10 cellular contexts compared by ENCODE assay signal in genomic region chr6:35624341-35625070, GRCh38.
DNase-seq lines count a peak whose midpoint lies in the region; ATAC-seq and TF ChIP-seq lines count a peak whose summit lies in the region.
"Had no signal": no experiment of that assay in that cellular context is flagged by ENCODE, and none has a peak within 500 bp of the region (broad histone marks: within the 10 kb centered on the region; RNA-seq: fewer than 3 reads in every experiment).

No MANE protein-coding gene starts in this region.

- H3K9me3 Mint-ChIP-seq in T-cell = no peaks in the 10 kb centered on the region

- POLR2A ChIA-PET in T-cell (lab: Charles Lee) = interaction anchor here (0.6 to 1.3 kb wide), 4 partner anchors 21 to 299 kb away, joined by 3 to 14 read pairs (median 6); no protein-coding TSS in a partner anchor

- in situ Hi-C loops in KBM-7 (cut with MboI; ENCODE audit: low pct_unique_long_range_greater_than_20kb, low sequenced_read_pairs) = no loop called here

- H3K4me1 ChIP-seq in cardiac muscle cell (ENCODE audit: low read depth) (no peaks in the 10 kb centered on the region), uterus (peaks cover 0 to 5% of the 10 kb centered on the region in 2 donors)

- no peak overlapping the region for H3K4me3 ChIP-seq in cardiac muscle cell
- H3K4me3 ChIP-seq in fibroblast of pulmonary artery (replicated peaks; ENCODE audit: low read depth, low read length) = no peak overlapping the region
- no peak overlapping the region for H3K4me3 ChIP-seq in uterus

- ATAC-seq in Right ventricle myocardium inferior (no peak), T-cell (replicated peaks in 1 of 4) (peak; percentile 82 to 88 (median 84)), GM18867 (IDR thresholded peaks at IDR 0.05; ENCODE audit: unreplicated experiment) (no peak)
- ATAC-seq: Panc1 had no signal

- peak in 1 of 2 donors; percentile 8 for DNase-seq in cardiac muscle cell (ENCODE audit: low read depth in 1 of 2, low spot score in 1 of 2)
- DNase-seq in Right ventricle myocardium inferior (ENCODE audit: missing footprints) = no peak
- DNase-seq in T-cell = peak in 7 of 34 experiments; percentile 6 to 35 (median 21)
- DNase-seq in fibroblast of pulmonary artery (ENCODE audit: low read depth) = peak; percentile 36
- no peak for DNase-seq in uterus
- no peak for DNase-seq in KBM-7
- no peak for DNase-seq in NCI-H345 treated with DMSO at 0.1 percent for 48 hours (lab: John Stamatoyannopoulos, UW; ENCODE audit: unreplicated experiment)
- DNase-seq: anterior cingulate cortex had no signal

- no peaks in the 10 kb centered on the region for H3K27me3 ChIP-seq in cardiac muscle cell
- H3K27me3 ChIP-seq in uterus = no peaks in the 10 kb centered on the region

- peaks cover 49 to 59% (median 52%) of the 10 kb centered on the region in 3 donors for H3K4me1 Mint-ChIP-seq in T-cell

- H3K27ac ChIP-seq in cardiac muscle cell (peak overlapping the region; percentile 62), uterus (peak overlapping the region; percentile 52 to 64)

- H3K36me3 Mint-ChIP-seq in T-cell = peaks cover 24% of the 10 kb centered on the region

- H3K27ac Mint-ChIP-seq in T-cell = peak overlapping the region; percentile 88 to 94

- TF ChIP-seq CTCF in cardiac muscle cell (IDR thresholded peaks at IDR 0.05; ENCODE audit: low read depth, low read length) (peak; percentile 23), fibroblast of pulmonary artery (IDR thresholded peaks at IDR 0.05; ENCODE audit: low read length, missing control alignments) (peak; percentile 27), uterus (IDR thresholded peaks at IDR 0.05) (peak in 3 of 4 experiments; percentile 9 to 26 (median 12))

- no peaks in the 10 kb centered on the region for H3K27me3 Mint-ChIP-seq in T-cell

- CTCF ChIA-PET in T-cell (lab: Charles Lee) = interaction anchor here (0.6 to 3.4 kb wide), 35 partner anchors 10 to 730 kb away, joined by 3 to 63 read pairs (median 5); partner anchors contain the start of gene ARMC12 (in 1 of the 2)

- H3K9me3 ChIP-seq in cardiac muscle cell (ENCODE audit: low read depth) = no peaks in the 10 kb centered on the region
- H3K9me3 ChIP-seq in uterus = no peaks in the 10 kb centered on the region

- intact Hi-C loops in Right ventricle myocardium inferior (cut with DNase I) (loop anchor here (5.0 kb wide), 1 partner anchor 42 kb away; no protein-coding TSS in a partner anchor), uterus (cut with DNase I; ENCODE audit: low total_unique reads) (no loop called here)

- no peaks in the 10 kb centered on the region for H3K36me3 ChIP-seq in cardiac muscle cell
- H3K36me3 ChIP-seq in uterus = no peaks in the 10 kb centered on the region

- TF ChIP-seq POLR2A in uterus (IDR thresholded peaks at IDR 0.05) = no peak

- peak overlapping the region in 1 of 3 donors; percentile 5 for H3K4me3 Mint-ChIP-seq in T-cell

Comparison
In these comparisons a context has a peak if more than half of its experiments do, and no peak if none do; other contexts are left out.
1. ATAC-seq: peak in T-cell (4 of 4); none in Right ventricle myocardium inferior (single experiment) and GM18867 (single experiment).
2. Peak in every context shown above with its lines, with median percentiles within 50 percentile points of each other: CTCF ChIP-seq.